9 cellular contexts compared by ENCODE assay signal in genomic region chr13:52845766-52846566, GRCh38. TPM values are rescaled to one million over a fixed set of nuclear protein-coding genes. Genes with fewer than 3 reads are reported as not detected.
DNase-seq lines count a peak whose midpoint lies in the region; ATAC-seq, FAIRE-seq and TF ChIP-seq lines count a peak whose summit lies in the region.
"Had no signal": no experiment of that assay in that cellular context is flagged by ENCODE, and none has a peak within 500 bp of the region (broad histone marks: within the 10 kb centered on the region; RNA-seq: fewer than 3 reads in every experiment).

No MANE protein-coding gene starts in this region.

- no peak overlapping the region for H3K27ac Mint-ChIP-seq in astrocyte (ENCODE audit: unreplicated experiment)

- H2AFZ ChIP-seq in astrocyte (ENCODE audit: low read depth, low read length): peak overlapping the region; percentile 1

- H3K4me1 Mint-ChIP-seq in astrocyte (ENCODE audit: low read depth, unreplicated experiment): peaks cover 2% of the 10 kb centered on the region

- ATAC-seq in left colon (peak; percentile 57), GM21423 (IDR thresholded peaks at IDR 0.05; ENCODE audit: unreplicated experiment) (no peak), GM19463 (IDR thresholded peaks at IDR 0.05; ENCODE audit: unreplicated experiment) (no peak), GM18517 (IDR thresholded peaks at IDR 0.05; ENCODE audit: unreplicated experiment) (no peak)

- H3K4me3 ChIP-seq in HUES6 (ENCODE audit: low read depth, low read length) (peak overlapping the region; percentile 86; the same call in 1 of the 2 replicates), astrocyte (ENCODE audit: insufficient read depth, low read depth, low read length) (no peak overlapping the region)

- H3K9me3 ChIP-seq in HUES6 (ENCODE audit: control insufficient read depth, insufficient read depth, low read depth, low read length): no peaks in the 10 kb centered on the region
- peaks cover 7% of the 10 kb centered on the region for H3K9me3 ChIP-seq in astrocyte (ENCODE audit: insufficient read depth, low read depth, low read length)

- H3K36me3 Mint-ChIP-seq in astrocyte (ENCODE audit: low read depth, unreplicated experiment): peaks cover 2% of the 10 kb centered on the region

- H3K9me3 Mint-ChIP-seq in astrocyte (ENCODE audit: unreplicated experiment): peaks cover 37% of the 10 kb centered on the region

- DNase-seq in AG08395 (ENCODE audit: low spot score): peak; percentile 6
- no peak for DNase-seq in astrocyte (ENCODE audit: low read depth)
- DNase-seq in left colon: peak in 1 of 2 donors; percentile 59
- DNase-seq in activated effector memory CD4-positive, alpha-beta T cell treated with Interleukin-2 at 50 U/mL for 16 hours: no peak
- DNase-seq: NCI-H69 had no signal

- H3K79me2 ChIP-seq in astrocyte (ENCODE audit: insufficient read depth, low read length): no peaks in the 10 kb centered on the region

- H3K27me3 ChIP-seq in HUES6 (ENCODE audit: control insufficient read depth, insufficient read depth, low read length): peaks cover 68% of the 10 kb centered on the region
- H3K27me3 ChIP-seq in astrocyte (ENCODE audit: insufficient read depth, low read length): peaks cover 61% of the 10 kb centered on the region

- intact Hi-C loops in left colon (cut with DNase I, micrococcal nuclease): no loop called here

- H3K9ac ChIP-seq in HUES6 (ENCODE audit: low read length) (no peak overlapping the region), astrocyte (ENCODE audit: low read length) (no peak overlapping the region)

- peaks cover 17% of the 10 kb centered on the region for H3K4me1 ChIP-seq in HUES6 (ENCODE audit: control insufficient read depth, insufficient read depth, low read length)
- peaks cover 5% of the 10 kb centered on the region for H3K4me1 ChIP-seq in astrocyte (ENCODE audit: insufficient read depth, low read length)

- H3K4me3 Mint-ChIP-seq in astrocyte (ENCODE audit: unreplicated experiment): no peak overlapping the region

- H3K4me2 ChIP-seq in astrocyte (ENCODE audit: low read length): peak overlapping the region; percentile 54

- H3K27ac ChIP-seq in HUES6 (ENCODE audit: low read depth, low read length) (no peak overlapping the region), astrocyte (ENCODE audit: low read depth, low read length) (no peak overlapping the region)

- H4K20me1 ChIP-seq in astrocyte (ENCODE audit: insufficient read depth, low read length): no peaks in the 10 kb centered on the region

- no peak for TF ChIP-seq CTCF in astrocyte (IDR thresholded peaks at IDR 0.05; ENCODE audit: insufficient read depth, low read depth, low read length)

- H3K27me3 Mint-ChIP-seq in astrocyte (ENCODE audit: low read depth, unreplicated experiment): peaks cover 44% of the 10 kb centered on the region

- FAIRE-seq in astrocyte (lab: Jason Lieb, UNC): no peak

- H3K36me3 ChIP-seq in HUES6 (ENCODE audit: control insufficient read depth, insufficient read depth, low read length): no peaks in the 10 kb centered on the region
- H3K36me3 ChIP-seq in astrocyte (ENCODE audit: insufficient read depth, low read length): no peaks in the 10 kb centered on the region

RNA-seq across cellular contexts. Expression of gene PCDH8, which starts 2.5 kb away (rescaled TPM):
- total RNA-seq in astrocyte (0.34 and 1.9 TPM in 2 replicates), left colon (under 1 TPM in 1 of 2 donors, not detected in 1; 0.12 TPM)
